ENCODE assay signal across 8 cellular contexts in the genomic region with DNA sequence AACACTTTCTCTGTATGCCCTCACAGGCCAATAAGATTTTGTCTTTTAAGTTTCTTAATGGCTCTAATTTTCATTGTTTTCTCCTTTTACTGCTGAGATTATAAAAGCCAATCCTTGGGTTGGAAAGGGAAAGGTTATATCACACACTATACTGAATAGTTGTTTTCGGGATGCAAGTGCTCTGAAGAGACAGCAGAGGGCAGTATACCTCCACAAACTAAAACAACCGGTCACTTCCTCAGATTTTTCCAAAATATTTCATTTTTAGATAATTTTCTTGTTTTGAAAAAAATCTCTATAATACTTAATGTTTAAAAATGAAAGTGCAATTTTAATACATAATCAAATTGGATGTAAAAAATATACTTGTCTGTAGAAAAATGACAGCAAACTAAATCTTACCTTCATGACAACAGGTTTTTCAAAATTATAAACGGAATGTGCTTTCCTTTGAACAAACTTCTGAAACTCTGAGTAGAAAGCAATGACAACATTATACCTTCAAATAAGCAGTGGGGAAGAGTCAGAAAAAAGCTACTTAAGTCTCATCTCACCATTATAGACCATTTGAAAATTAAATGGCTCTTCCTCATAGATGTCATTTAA.
DNase-seq lines count a peak whose midpoint lies in the region; ATAC-seq and TF ChIP-seq lines count a peak whose summit lies in the region.

No MANE protein-coding gene starts in this region.

- CTCF ChIA-PET in HEK293 (lab: Yijun Ruan, JAX): interaction anchor here (0.6 to 2.6 kb wide), 6 partner anchors 25 to 1048 kb away, joined by 3 to 14 read pairs (median 3); no protein-coding TSS in a partner anchor

- no peaks in the 10 kb centered on the region for H3K9me3 ChIP-seq in HEK293 (ENCODE audit: control insufficient read depth, insufficient read depth, low read depth, low read length)

- H3K36me3 ChIP-seq in HEK293 (ENCODE audit: control insufficient read depth in 2 of 2, insufficient read depth in 1 of 2, low read length in 2 of 2): peaks cover 26 to 70% of the 10 kb centered on the region in 2 experiments

- DNase-seq in NCI-H1092 treated with DMSO at 0.1 percent for 48 hours (lab: John Stamatoyannopoulos, UW) (peak; percentile 42), NCI-H1092 (lab: John Stamatoyannopoulos, UW) (no peak), NCI-H748 treated with DMSO at 0.1 percent for 48 hours (lab: John Stamatoyannopoulos, UW) (peak; percentile 11), dermis microvascular lymphatic vessel endothelial cell (ENCODE audit: low read depth in 2 of 2) (peak; percentile 6 to 40), middle frontal gyrus (ENCODE audit: extremely low spot score, low spot score) (peak; percentile 62)
- DNase-seq in stimulated activated CD4-positive, alpha-beta T cell treated with anti-CD3 and anti-CD28 coated beads, Interleukin-12 subunit alpha, Interleukin-12 subunit beta, amount 100 ng/mL, for 4 hours: no peak

- no peak overlapping the region for H3K27ac ChIP-seq in HEK293 (ENCODE audit: extremely low read depth, low read depth, low read length)

- H3K4me3 ChIP-seq in HEK293 (ENCODE audit: low read depth, low read length): no peak overlapping the region

- no peaks in the 10 kb centered on the region for H3K4me1 ChIP-seq in HEK293 (ENCODE audit: control insufficient read depth, insufficient read depth, low read length)

- POLR2A ChIA-PET in HEK293 (lab: Yijun Ruan, JAX): no interaction called here

- no peak for ATAC-seq in HG03565 (IDR thresholded peaks at IDR 0.05; ENCODE audit: unreplicated experiment)

- peak; percentile 47; the same call in 1 of the 2 replicates for TF ChIP-seq CTCF in HEK293 (tag by site-specific recombination; IDR thresholded peaks at IDR 0.05)

TF ChIP-seq in HEK293, 187 proteins besides CTCF, POLR2A, EP300 and RAD21:
- TF ChIP-seq ZNF37A (tag by site-specific recombination; IDR thresholded peaks at IDR 0.05) (no peak), SCRT2 (tag by site-specific recombination; IDR thresholded peaks at IDR 0.05) (0 out of 2 replicates have a peak, but pooled peaks have one; percentile 21), ZNF654 (tag by site-specific recombination; IDR thresholded peaks at IDR 0.05; ENCODE audit: low read depth) (peak; percentile 68)

Comparison
In these comparisons a context has a peak if more than half of its experiments do, and no peak if none do; other contexts are left out.
1. DNase-seq: peak in NCI-H1092 treated with DMSO at 0.1 percent for 48 hours (single experiment), NCI-H748 treated with DMSO at 0.1 percent for 48 hours (single experiment), dermis microvascular lymphatic vessel endothelial cell (2 of 2) and middle frontal gyrus (single experiment); none in NCI-H1092 (single experiment) and stimulated activated CD4-positive, alpha-beta T cell treated with anti-CD3 and anti-CD28 coated beads, Interleukin-12 subunit alpha, Interleukin-12 subunit beta, amount 100 ng/mL, for 4 hours (single experiment).